ENCODE assay signal across 8 cellular contexts in genomic region chr5:174311531-174312269, GRCh38.
A peak's percentile ranks its signal among the peaks of the same experiment; 100 is the strongest.
DNase-seq lines count a peak whose midpoint lies in the region; ATAC-seq and TF ChIP-seq lines count a peak whose summit lies in the region.

No MANE protein-coding gene starts in this region.

- peaks cover 97% of the 10 kb centered on the region for H3K27me3 Mint-ChIP-seq in Calu3 (ENCODE audit: unreplicated experiment)

- H3K4me3 Mint-ChIP-seq in Calu3 (ENCODE audit: low read depth, unreplicated experiment), result no peak overlapping the region

- peak; percentile 74 for ATAC-seq in GM21825 (IDR thresholded peaks at IDR 0.05; ENCODE audit: unreplicated experiment)
- ATAC-seq in left colon, result peak; percentile 79
- no peak for ATAC-seq in HG03571 (IDR thresholded peaks at IDR 0.05; ENCODE audit: unreplicated experiment)

- BruUV-seq in Calu3 (replicated peaks; lab: Mats Ljungman, UMichigan), result no TSS peak

- CTCF ChIA-PET in Calu3 (lab: Charles Lee), result interaction anchor here (0.6 to 2.0 kb wide), 12 partner anchors 12 to 694 kb away, joined by 3 to 61 read pairs (median 3); partner anchors contain the start of gene NSG2

- H3K27ac Mint-ChIP-seq in Calu3 (ENCODE audit: unreplicated experiment), result no peak overlapping the region

- no peaks in the 10 kb centered on the region for H3K9me3 Mint-ChIP-seq in Calu3 (ENCODE audit: low read depth, unreplicated experiment)

- H3K36me3 Mint-ChIP-seq in Calu3 (ENCODE audit: insufficient read depth, unreplicated experiment), result no peaks in the 10 kb centered on the region

- DNase-seq in Calu3 (peak; percentile 88), NCI-H1105 treated with DMSO at 0.1 percent for 48 hours (lab: John Stamatoyannopoulos, UW) (peak; percentile 57), left colon (peak in 1 of 2 donors; percentile 77)
- peak in 3 of 4 experiments; percentile 12 to 14 (median 14) for DNase-seq in activated CD4-positive, CD25-positive, alpha-beta regulatory T cell (lab: John Stamatoyannopoulos, UW)
- peak; percentile 34 for DNase-seq in central memory CD4-positive, alpha-beta T cell
- DNase-seq in stimulated activated CD4-positive, alpha-beta T cell treated with anti-CD3 and anti-CD28 coated beads, Interleukin-1b, Interleukin-23, amount 100 ng/mL, for 4 hours (ENCODE audit: low read depth in 2 of 2), result peak; percentile 22 to 64

- no peaks in the 10 kb centered on the region for H3K4me1 Mint-ChIP-seq in Calu3 (ENCODE audit: low read depth, unreplicated experiment)

- TF ChIP-seq CTCF in Calu3 (IDR thresholded peaks at IDR 0.05; ENCODE audit: unreplicated experiment), result peak; percentile 88

- intact Hi-C loops in Calu3 (cut with micrococcal nuclease; ENCODE audit: unreplicated experiment), result no loop called here
- intact Hi-C loops in left colon (cut with DNase I, micrococcal nuclease), result loop anchor here in 1 of 2 donors (10.0 kb wide), 3 partner anchors 267 to 1017 kb away; partner anchors contain the start of gene NSG2
